ENCODE assay signal across 20 cellular contexts in the genomic region with DNA sequence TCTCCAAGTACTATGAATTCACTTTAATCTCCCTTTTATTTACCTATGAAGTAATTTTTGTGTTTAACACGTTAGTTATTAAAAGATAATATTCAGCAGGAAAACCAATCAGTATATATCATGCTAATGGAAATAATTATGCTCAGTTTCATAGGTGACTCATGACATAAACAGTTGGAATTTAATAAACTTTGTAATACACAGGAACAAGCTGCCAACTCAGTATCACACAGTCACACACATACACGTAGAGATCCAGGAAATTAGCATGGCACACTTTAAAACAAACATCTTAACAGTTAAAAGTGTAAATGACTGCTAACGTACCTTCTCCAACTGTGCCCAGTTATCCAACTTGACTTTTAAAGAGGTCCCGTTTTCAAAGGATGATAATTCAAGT. TPM values are rescaled to one million over a fixed set of nuclear protein-coding genes. Genes with fewer than 3 reads are reported as not detected.
DNase-seq lines count a peak whose midpoint lies in the region; ATAC-seq, FAIRE-seq and TF ChIP-seq lines count a peak whose summit lies in the region.
"Had no signal": no experiment of that assay in that cellular context is flagged by ENCODE, and none has a peak within 500 bp of the region (broad histone marks: within the 10 kb centered on the region; RNA-seq: fewer than 3 reads in every experiment).

No MANE protein-coding gene starts in this region.

- BruUV-seq in Panc1 (replicated peaks; lab: Mats Ljungman, UMichigan): no TSS peak
- BruUV-seq in endothelial cell of umbilical vein (replicated peaks; lab: Mats Ljungman, UMichigan): no TSS peak

- H4K20me1 ChIP-seq in endothelial cell of umbilical vein (replicated peaks; ENCODE audit: control insufficient read depth, extremely low read depth, insufficient read depth, low read length) (no peaks in the 10 kb centered on the region), osteoblast (ENCODE audit: insufficient read depth, low read length) (no peaks in the 10 kb centered on the region)

- no peaks in the 10 kb centered on the region for H3K4me1 ChIP-seq in Panc1 (ENCODE audit: control insufficient read depth, insufficient read depth, low read length)
- peaks cover 19% of the 10 kb centered on the region for H3K4me1 ChIP-seq in endothelial cell of umbilical vein (ENCODE audit: control insufficient read depth, extremely low read depth, insufficient read depth, low read length)
- H3K4me1 ChIP-seq in osteoblast (ENCODE audit: insufficient read depth, low read length): peaks cover 38% of the 10 kb centered on the region
- peaks cover 0 to 4% of the 10 kb centered on the region in 2 donors for H3K4me1 ChIP-seq in right atrium auricular region

- H3K4me2 ChIP-seq in endothelial cell of umbilical vein (ENCODE audit: insufficient read depth, low read length): peak overlapping the region; percentile 7
- H3K4me2 ChIP-seq in osteoblast (ENCODE audit: insufficient read depth, low read length): peak overlapping the region; percentile 99

- H3K9me3 ChIP-seq in Panc1 (ENCODE audit: control insufficient read depth, insufficient read depth, low read depth, low read length) (no peaks in the 10 kb centered on the region), endothelial cell of umbilical vein (replicated peaks; ENCODE audit: control insufficient read depth, insufficient read depth, low read length) (no peaks in the 10 kb centered on the region), osteoblast (ENCODE audit: low read depth, low read length) (no peaks in the 10 kb centered on the region), right atrium auricular region (no peaks in the 10 kb centered on the region)
- H3K9me3 ChIP-seq: gastroesophageal sphincter, upper lobe of left lung had no signal

- ATAC-seq in Panc1 (no peak), HG03342 (IDR thresholded peaks at IDR 0.05; ENCODE audit: unreplicated experiment) (no peak)
- ATAC-seq: gastroesophageal sphincter; Right ventricle myocardium inferior; sciatic nerve; stimulated activated memory B cell treated with anti-CD40 and anti-IgM and Interleukin-4, amounts not matched to agents 10 μg/mL and 1 μg/mL and 100 μg/mL, for 72 hours had no signal

- CTCF ChIA-PET in Panc1 (lab: Charles Lee): no interaction called here
- CTCF ChIA-PET in endothelial cell of umbilical vein (lab: Charles Lee): no interaction called here

- no peak for TF ChIP-seq POLR2A in endothelial cell of umbilical vein (IDR thresholded peaks at IDR 0.05; ENCODE audit: low read depth, low read length)

- dilution Hi-C loops in endothelial cell of umbilical vein (cut with MboI; ENCODE audit: extremely low pct_ligation_motif_present, low sequenced_read_pairs): no loop called here

- H3K27me3 ChIP-seq in Panc1 (ENCODE audit: control insufficient read depth, insufficient read depth, low read length) (no peaks in the 10 kb centered on the region), endothelial cell of umbilical vein (ENCODE audit: control insufficient read depth in 2 of 2, insufficient read depth in 2 of 2, low read length in 2 of 2) (no peaks in the 10 kb centered on the region), osteoblast (ENCODE audit: insufficient read depth, low read length) (no peaks in the 10 kb centered on the region), right atrium auricular region (no peaks in the 10 kb centered on the region)
- H3K27me3 ChIP-seq: gastroesophageal sphincter, upper lobe of left lung had no signal

- H3K36me3 ChIP-seq in Panc1 (ENCODE audit: control insufficient read depth, insufficient read depth, low read length) (no peaks in the 10 kb centered on the region), endothelial cell of umbilical vein (ENCODE audit: control insufficient read depth in 2 of 2, extremely low read depth in 1 of 2, insufficient read depth in 2 of 2, low read length in 2 of 2) (no peaks in the 10 kb centered on the region), osteoblast (ENCODE audit: insufficient read depth, low read length) (no peaks in the 10 kb centered on the region), right atrium auricular region (no peaks in the 10 kb centered on the region)
- H3K36me3 ChIP-seq: gastroesophageal sphincter, upper lobe of left lung had no signal

- H3K27ac ChIP-seq in Panc1 (ENCODE audit: low read length): no peak overlapping the region
- peak overlapping the region; percentile 4 for H3K27ac ChIP-seq in endothelial cell of umbilical vein (ENCODE audit: insufficient read depth, low read depth, low read length)
- H3K27ac ChIP-seq in osteoblast (ENCODE audit: low read depth, low read length): peak overlapping the region; percentile 81
- no peak overlapping the region for H3K27ac ChIP-seq in right atrium auricular region
- H3K27ac ChIP-seq: upper lobe of left lung had no signal

- POLR2A ChIA-PET in Panc1 (lab: Charles Lee): no interaction called here
- POLR2A ChIA-PET in endothelial cell of umbilical vein (lab: Charles Lee): no interaction called here

- peak; percentile 33 for FAIRE-seq in endothelial cell of umbilical vein (lab: Jason Lieb, UNC)

- H3K4me3 ChIP-seq in Panc1 (ENCODE audit: low read depth in 2 of 2, low read length in 2 of 2) (no peak overlapping the region), endothelial cell of umbilical vein (replicated peaks in 1 of 3; ENCODE audit: insufficient read depth in 1 of 3, low read depth in 1 of 3, low read length in 3 of 3) (no peak overlapping the region), osteoblast (ENCODE audit: insufficient read depth, low read length) (no peak overlapping the region), right atrium auricular region (no peak overlapping the region)
- H3K4me3 ChIP-seq: gastroesophageal sphincter, lung, upper lobe of left lung had no signal

- no peaks in the 10 kb centered on the region for H3K9me1 ChIP-seq in endothelial cell of umbilical vein (replicated peaks; ENCODE audit: control insufficient read depth, extremely low read depth, insufficient read depth, low read length)

- no peak for TF ChIP-seq CTCF in Panc1 (IDR thresholded peaks at IDR 0.05)
- TF ChIP-seq CTCF in endothelial cell of umbilical vein (IDR thresholded peaks at IDR 0.05; ENCODE audit: extremely low read depth in 1 of 2, insufficient read depth in 1 of 2, low read depth in 1 of 2, low read length in 2 of 2): no peak
- TF ChIP-seq CTCF in osteoblast (IDR thresholded peaks at IDR 0.05; ENCODE audit: extremely low read depth, low read depth, low read length): no peak
- no peak for TF ChIP-seq CTCF in right atrium auricular region (IDR thresholded peaks at IDR 0.05)

- DNase-seq in EH (ENCODE audit: low read depth) (peak; percentile 68), Panc1 (ENCODE audit: low read depth, low spot score) (peak; percentile 42), endothelial cell of umbilical vein (ENCODE audit: low read depth, low spot score) (peak; percentile 75), osteoblast (ENCODE audit: insufficient read length, low spot score, missing footprints) (peak; percentile 36), HUDEP-2 (lab: John Stamatoyannopoulos, UW; ENCODE audit: unreplicated experiment in 76 of 76) (no peak), right atrium auricular region (ENCODE audit: low spot score) (no peak)
- no peak for DNase-seq in activated CD4-positive, alpha-beta T cell treated with anti-CD3 and anti-CD28 coated beads, Interleukin-2, amount 50 U/mL, for 48 hours
- DNase-seq: AML-193, amygdala, MM.1S, NCI-H82, upper lobe of left lung had no signal

- H3K9ac ChIP-seq in endothelial cell of umbilical vein (replicated peaks; ENCODE audit: extremely low read depth, insufficient read depth, low read length): no peak overlapping the region

- H2AFZ ChIP-seq in endothelial cell of umbilical vein (ENCODE audit: low read depth, low read length) (peak overlapping the region; percentile 1), osteoblast (ENCODE audit: low read length) (peak overlapping the region; percentile 23)

- H3K79me2 ChIP-seq in endothelial cell of umbilical vein (ENCODE audit: control insufficient read depth, insufficient read depth, low read length): no peaks in the 10 kb centered on the region
- H3K79me2 ChIP-seq in osteoblast (ENCODE audit: insufficient read depth, low read length): no peaks in the 10 kb centered on the region

- in situ Hi-C loops in Panc1 (cut with HindIII; ENCODE audit: low pct_unique_long_range_greater_than_20kb, low sequenced_read_pairs): no loop called here

- intact Hi-C loops in Panc1 (cut with micrococcal nuclease; ENCODE audit: unreplicated experiment) (no loop called here), endothelial cell of umbilical vein (cut with micrococcal nuclease) (no loop called here)

TF ChIP-seq in endothelial cell of umbilical vein, 7 proteins besides CTCF, POLR2A, EP300 and RAD21:
- TF ChIP-seq, protein P1, sequence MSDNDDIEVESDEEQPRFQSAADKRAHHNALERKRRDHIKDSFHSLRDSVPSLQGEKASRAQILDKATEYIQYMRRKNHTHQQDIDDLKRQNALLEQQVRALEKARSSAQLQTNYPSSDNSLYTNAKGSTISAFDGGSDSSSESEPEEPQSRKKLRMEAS (IDR thresholded peaks at IDR 0.05; ENCODE audit: insufficient read depth, insufficient read length): no peak
- TF ChIP-seq GATA2 (IDR thresholded peaks at IDR 0.05; ENCODE audit: insufficient read depth, insufficient read length, low read depth, low read length) (no peak), MYC (IDR thresholded peaks at IDR 0.05; ENCODE audit: low read depth, low read length) (no peak), POLR2AphosphoS5 (IDR thresholded peaks at IDR 0.05; ENCODE audit: insufficient read depth, low read depth, low read length) (no peak), JUN (IDR thresholded peaks at IDR 0.05; ENCODE audit: borderline replicate concordance, insufficient read depth, insufficient read length, low read depth) (peak; percentile 76), EZH2 (IDR thresholded peaks at IDR 0.05; ENCODE audit: borderline replicate concordance, low read depth, low read length, severe bottlenecking) (no peak), FOS (IDR thresholded peaks at IDR 0.05; ENCODE audit: borderline replicate concordance, insufficient read depth, low read length) (peak; percentile 71)
TF ChIP-seq in endothelial cell of umbilical vein: peak in this region for 2.

RNA-seq across cellular contexts. Expression of gene SPATA4, which starts 2.3 kb away (rescaled TPM):
- not detected for total RNA-seq in Panc1 (2021; ENCODE audit: unreplicated experiment)
- not detected for polyA plus RNA-seq in Panc1 (2012; ENCODE audit: insufficient read length)
- total RNA-seq in endothelial cell of umbilical vein: not detected in 2 replicates
- not detected in 2 replicates for polyA plus RNA-seq in endothelial cell of umbilical vein
- polyA plus RNA-seq in endothelial cell of umbilical vein (2011; cell fraction: cytosol; rRNA removed): not detected in 2 replicates
- polyA plus RNA-seq in endothelial cell of umbilical vein (2011; cell fraction: nucleus; rRNA removed): 0.13 TPM in 1 of 2 replicates, not detected in the other
- polyA plus RNA-seq in endothelial cell of umbilical vein (2012): not detected in 2 replicates
- 0.55 TPM in 1 of 2 replicates, not detected in the other for polyA minus RNA-seq in endothelial cell of umbilical vein
- polyA minus RNA-seq in endothelial cell of umbilical vein (2011; cell fraction: cytosol; rRNA and poly(A)+ RNA removed): not detected
- not detected in 2 replicates for polyA minus RNA-seq in endothelial cell of umbilical vein (2011; cell fraction: nucleus; rRNA and poly(A)+ RNA removed)
- total RNA-seq in osteoblast: 0.59 and 0.72 TPM in 2 replicates
- 1 to 10 TPM in 1 of 2 donors, under 1 TPM in 1; 0.28 to 4.4 TPM for total RNA-seq in right atrium auricular region
- total RNA-seq: HT-29, Right ventricle myocardium inferior, sciatic nerve had no signal
- polyA plus RNA-seq: neural cell had no signal

Comparison
In these comparisons a context has a peak if more than half of its experiments do, and no peak if none do; other contexts are left out.
1. DNase-seq: peak in EH (single experiment), Panc1 (single experiment), endothelial cell of umbilical vein (single experiment) and osteoblast (single experiment); none in HUDEP-2 (0 of 76), right atrium auricular region (single experiment) and activated CD4-positive, alpha-beta T cell treated with anti-CD3 and anti-CD28 coated beads, Interleukin-2, amount 50 U/mL, for 48 hours (0 of 2).
2. H3K27ac ChIP-seq: peak in endothelial cell of umbilical vein (single experiment) and osteoblast (single experiment); none in Panc1 (single experiment) and right atrium auricular region (0 of 2).